Comparison of ENCODE assay signal across 27 cellular contexts in the genomic region with DNA sequence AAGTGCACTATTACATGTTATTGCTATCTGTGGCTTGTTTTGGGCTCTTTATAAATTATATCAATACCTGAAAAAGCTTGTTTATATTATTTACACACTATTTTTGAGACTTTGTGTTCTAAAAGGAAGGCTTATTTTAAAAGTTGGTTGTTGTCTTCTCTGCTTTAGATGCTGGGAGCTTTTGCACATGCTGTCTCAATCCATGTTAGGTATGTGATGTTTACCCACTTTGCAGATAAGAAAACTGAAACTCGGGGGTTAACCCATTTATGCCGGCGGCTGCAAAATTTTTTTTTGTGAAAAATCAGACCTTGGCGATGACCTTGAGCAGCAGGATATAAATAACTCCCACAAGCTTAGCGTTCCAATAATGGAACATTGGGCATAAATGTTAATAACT.
"Had no signal": no experiment of that assay in that cellular context is flagged by ENCODE, and none has a peak within 500 bp of the region (broad histone marks: within the 10 kb centered on the region; RNA-seq: fewer than 3 reads in every experiment).

No MANE protein-coding gene starts in this region.

- FAIRE-seq: urothelium cell line had no signal

- H3K9me3 ChIP-seq: suprapubic skin, testis, thyroid gland, transverse colon, upper lobe of right lung, uterus, vagina had no signal

- H3K4me3 ChIP-seq: stomach, suprapubic skin, testis, thoracic aorta, thyroid gland, tibial artery, tibial nerve, transverse colon, upper lobe of left lung, upper lobe of right lung, uterus, vagina had no signal

- H3K27ac ChIP-seq: stomach, suprapubic skin, testis, thoracic aorta, thyroid gland, tibial artery, tibial nerve, transverse colon, upper lobe of left lung, upper lobe of right lung, uterus, vagina had no signal

- H3K4me1 ChIP-seq: stomach, suprapubic skin, testis, thyroid gland, tibial artery, tibial nerve, transverse colon, upper lobe of left lung, upper lobe of right lung, uterus, vagina had no signal

- ATAC-seq: stimulated activated effector memory CD8-positive, alpha-beta T cell treated with anti-CD3 and anti-CD28 coated beads, Interleukin-12 subunit alpha, Interleukin-12 subunit beta, amount 100 ng/mL, for 72 hours; stimulated activated memory B cell treated with anti-CD40 and anti-IgM and Interleukin-4, amounts not matched to agents 10 μg/mL and 1 μg/mL and 100 μg/mL, for 72 hours; stimulated activated naive B cell treated with anti-CD40 and anti-IgM and Interleukin-4, amounts not matched to agents 10 μg/mL and 1 μg/mL and 100 μg/mL, for 72 hours; stimulated activated naive CD8-positive, alpha-beta T cell treated with anti-CD3 and anti-CD28 coated beads, Interleukin-15, amount 100 ng/mL, for 72 hours; stimulated activated naive CD8-positive, alpha-beta T cell treated with anti-CD3 and anti-CD28 coated beads, Interleukin-15, Interleukin-2, amounts not matched to agents 100 U/mL and 50 U/mL, for 24 hours; upper lobe of right lung had no signal

- DNase-seq: stimulated activated CD4-positive, alpha-beta T cell treated with anti-CD3 and anti-CD28 coated beads, Interleukin-2, amount 100 ng/mL, for 48 hours; stimulated activated CD4-positive, alpha-beta T cell treated with anti-CD3 and anti-CD28 coated beads, Interleukin-4, amount 100 ng/mL, for 1 hour; stimulated activated CD4-positive, alpha-beta T cell treated with anti-CD3 and anti-CD28 coated beads, Interleukin-4, amount 100 ng/mL, for 24 hours; stimulated activated CD4-positive, alpha-beta T cell treated with anti-CD3 and anti-CD28 coated beads, Interleukin-4, amount 100 ng/mL, for 4 hours; stimulated activated CD8-positive, alpha-beta memory T cell treated with anti-CD3 and anti-CD28 coated beads, Interleukin-4, amount 100 ng/mL, for 48 hours; stimulated activated naive B cell treated with anti-CD40 and anti-IgM and Interleukin-4, amounts not matched to agents 10 μg/mL and 1 μg/mL and 100 μg/mL, for 72 hours; stimulated activated naive CD4-positive, alpha-beta T cell; stimulated activated naive CD4-positive, alpha-beta T cell treated with Interleukin-2 at 50 U/mL for 16 hours; stimulated activated naive CD8-positive, alpha-beta T cell treated with anti-CD3 and anti-CD28 coated beads, Interleukin-15, amount 100 ng/mL, for 72 hours; stimulated activated naive CD8-positive, alpha-beta T cell treated with anti-CD3 and anti-CD28 coated beads, Interleukin-15, Interleukin-2, amounts not matched to agents 100 U/mL and 50 U/mL, for 24 hours; stomach; substantia nigra; testis; thyroid gland; tibial artery; transverse colon; trophoblast cell; upper lobe of left lung; upper lobe of right lung; uterus had no signal
